Comparison of ENCODE assay signal across 15 cellular contexts in the genomic region with DNA sequence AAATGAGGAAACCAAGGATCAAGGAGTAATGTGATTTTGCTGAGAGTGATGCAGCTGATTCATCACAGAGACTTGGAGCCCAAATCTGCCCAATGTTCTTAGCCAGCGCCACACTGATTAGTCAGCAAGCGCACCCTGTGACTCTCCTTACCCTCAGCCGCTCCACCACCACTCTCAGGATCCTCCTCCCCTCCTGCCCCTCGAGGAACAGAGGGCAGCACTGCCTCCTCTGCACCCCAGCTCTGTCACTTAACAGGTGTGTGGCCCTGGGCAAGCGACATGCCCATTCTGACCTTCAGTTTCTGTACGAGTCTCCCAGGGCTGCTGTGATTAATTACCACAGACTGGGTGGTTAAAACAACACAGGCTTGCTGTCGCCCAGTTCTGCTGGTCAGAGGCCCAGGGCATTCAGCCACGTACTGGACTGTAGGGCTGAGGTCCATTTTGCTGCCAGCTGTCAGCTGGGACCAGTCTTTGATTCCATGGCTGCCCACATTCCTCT. TPM values are rescaled to one million over a fixed set of nuclear protein-coding genes. Genes with fewer than 3 reads are reported as not detected.
A peak's percentile ranks its signal among the peaks of the same experiment; 100 is the strongest.
DNase-seq lines count a peak whose midpoint lies in the region; ATAC-seq and TF ChIP-seq lines count a peak whose summit lies in the region.
"Had no signal": no experiment of that assay in that cellular context is flagged by ENCODE, and none has a peak within 500 bp of the region (broad histone marks: within the 10 kb centered on the region; RNA-seq: fewer than 3 reads in every experiment).

No MANE protein-coding gene starts in this region.

- intact Hi-C loops in left colon (cut with DNase I, micrococcal nuclease), result no loop called here

- no peak overlapping the region for H3K4me2 ChIP-seq in SK-N-SH

- no peaks in the 10 kb centered on the region for H3K79me2 ChIP-seq in SK-N-SH (ENCODE audit: insufficient read depth)

- POLR2A ChIA-PET in SK-N-SH (lab: Yijun Ruan, JAX), result no interaction called here

- H4K20me1 ChIP-seq in SK-N-SH (ENCODE audit: insufficient read depth), result no peaks in the 10 kb centered on the region

- TF ChIP-seq EP300 in SK-N-SH (IDR thresholded peaks at IDR 0.05; ENCODE audit: borderline replicate concordance in 1 of 2, low read depth in 1 of 2, low read length in 1 of 2), result no peak

- ATAC-seq in left colon, result no peak

- H2AFZ ChIP-seq in SK-N-SH (ENCODE audit: low read depth), result no peak overlapping the region

- peak overlapping the region in 1 of 2 experiments; percentile 25; a peak in 1 of 4 replicates for H3K27ac ChIP-seq in SK-N-SH (ENCODE audit: low read depth in 2 of 2, low read length in 1 of 2)
- H3K27ac ChIP-seq: tibial nerve had no signal

- WGBS in SK-N-SH (ENCODE audit: low lambda C conversion rate), result 57% methylated on average over 6 of the region's 8 CpGs

- TF ChIP-seq RAD21 in SK-N-SH (IDR thresholded peaks at IDR 0.05; ENCODE audit: low read length), result no peak

- H3F3A ChIP-seq in SK-N-SH (replicated peaks; ENCODE audit: insufficient read depth), result no peaks in the 10 kb centered on the region

- no peaks in the 10 kb centered on the region for H3K9me2 ChIP-seq in SK-N-SH

- CTCF ChIA-PET in SK-N-SH (lab: Yijun Ruan, JAX), result interaction anchor here (0.8 to 2.4 kb wide), 2 partner anchors 57 to 216 kb away, joined by 3 to 7 read pairs; no protein-coding TSS in a partner anchor

- DNase-seq in GM03348 (ENCODE audit: low spot score) (peak; percentile 78), SK-N-SH (no peak), fibroblast of gingiva (ENCODE audit: low read depth) (peak; percentile 79), renal cortical epithelial cell (ENCODE audit: low read depth) (peak; percentile 83), AML-193 (lab: John Stamatoyannopoulos, UW) (no peak), NCI-H524 treated with DMSO at 0.1 percent for 48 hours (lab: John Stamatoyannopoulos, UW) (no peak), left colon (no peak)
- DNase-seq: activated CD4-positive, CD25-positive, alpha-beta regulatory T cell; activated naive CD8-positive, alpha-beta T cell treated with anti-CD3 and anti-CD28 coated beads, Interleukin-2, amount 10 ng/mL, durations not matched to agents 7 days and 5 days; foreskin melanocyte; immature natural killer cell; NCI-H1092 treated with DMSO at 0.1 percent for 48 hours; NCI-H2227 treated with DMSO at 0.1 percent for 48 hours; posterior cingulate gyrus had no signal

- TF ChIP-seq CTCF in SK-N-SH (IDR thresholded peaks at IDR 0.05), result no peak

- no peak overlapping the region for H3K4me3 ChIP-seq in SK-N-SH (ENCODE audit: low read depth in 2 of 2, low read length in 1 of 2)
- H3K4me3 ChIP-seq: tibial nerve had no signal

- no peaks in the 10 kb centered on the region for H3K27me3 ChIP-seq in SK-N-SH (ENCODE audit: insufficient read depth)
- H3K27me3 ChIP-seq: tibial nerve had no signal

- no peak overlapping the region for H3K9ac ChIP-seq in SK-N-SH

- 0 out of 2 replicates have a peak, but pooled peaks cover 4% of the 10 kb centered on the region for H3K9me3 ChIP-seq in SK-N-SH

- peaks cover 0 to 3% of the 10 kb centered on the region in 2 experiments; a peak in 1 of 4 replicates for H3K4me1 ChIP-seq in SK-N-SH (ENCODE audit: control insufficient read depth in 1 of 2, insufficient read depth in 2 of 2, low read depth in 1 of 2, low read length in 1 of 2)

- H3K36me3 ChIP-seq in SK-N-SH (replicated peaks in 1 of 2; ENCODE audit: control insufficient read depth in 1 of 2, insufficient read depth in 2 of 2, low read length in 1 of 2), result no peaks in the 10 kb centered on the region
- H3K36me3 ChIP-seq: tibial nerve had no signal

TF ChIP-seq in SK-N-SH, 30 proteins besides CTCF, POLR2A, EP300 and RAD21:
- TF ChIP-seq, protein P1, sequence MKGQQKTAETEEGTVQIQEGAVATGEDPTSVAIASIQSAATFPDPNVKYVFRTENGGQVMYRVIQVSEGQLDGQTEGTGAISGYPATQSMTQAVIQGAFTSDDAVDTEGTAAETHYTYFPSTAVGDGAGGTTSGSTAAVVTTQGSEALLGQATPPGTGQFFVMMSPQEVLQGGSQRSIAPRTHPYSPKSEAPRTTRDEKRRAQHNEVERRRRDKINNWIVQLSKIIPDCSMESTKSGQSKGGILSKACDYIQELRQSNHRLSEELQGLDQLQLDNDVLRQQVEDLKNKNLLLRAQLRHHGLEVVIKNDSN (IDR thresholded peaks at IDR 0.05; ENCODE audit: borderline replicate concordance, low read depth), result no peak
- TF ChIP-seq SMC3 (IDR thresholded peaks at IDR 0.05; ENCODE audit: low read depth, low read length), result no peak
- no peak for TF ChIP-seq CHD2 (IDR thresholded peaks at IDR 0.05; ENCODE audit: low read length, partially characterized antibody)
- no peak for TF ChIP-seq POLR2AphosphoS5 (IDR thresholded peaks at IDR 0.05; ENCODE audit: low read depth, low read length)
- TF ChIP-seq NFIC (IDR thresholded peaks at IDR 0.05; ENCODE audit: borderline replicate concordance), result no peak
- TF ChIP-seq FOXM1 (IDR thresholded peaks at IDR 0.05; ENCODE audit: low read depth), result no peak
- no peak for TF ChIP-seq TAF1 (IDR thresholded peaks at IDR 0.05; ENCODE audit: borderline replicate concordance, low read depth, low read length)
- no peak for TF ChIP-seq NRF1 (IDR thresholded peaks at IDR 0.05; ENCODE audit: low read depth, low read length)
- no peak for TF ChIP-seq RXRA (IDR thresholded peaks at IDR 0.05; ENCODE audit: borderline replicate concordance, low read depth)
- TF ChIP-seq, protein P2, sequence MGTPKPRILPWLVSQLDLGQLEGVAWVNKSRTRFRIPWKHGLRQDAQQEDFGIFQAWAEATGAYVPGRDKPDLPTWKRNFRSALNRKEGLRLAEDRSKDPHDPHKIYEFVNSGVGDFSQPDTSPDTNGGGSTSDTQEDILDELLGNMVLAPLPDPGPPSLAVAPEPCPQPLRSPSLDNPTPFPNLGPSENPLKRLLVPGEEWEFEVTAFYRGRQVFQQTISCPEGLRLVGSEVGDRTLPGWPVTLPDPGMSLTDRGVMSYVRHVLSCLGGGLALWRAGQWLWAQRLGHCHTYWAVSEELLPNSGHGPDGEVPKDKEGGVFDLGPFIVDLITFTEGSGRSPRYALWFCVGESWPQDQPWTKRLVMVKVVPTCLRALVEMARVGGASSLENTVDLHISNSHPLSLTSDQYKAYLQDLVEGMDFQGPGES (IDR thresholded peaks at IDR 0.05; ENCODE audit: low read depth, low read length), result no peak
- TF ChIP-seq ELF1 (IDR thresholded peaks at IDR 0.05), result no peak
- TF ChIP-seq FOSL2 (IDR thresholded peaks at IDR 0.05; ENCODE audit: borderline replicate concordance, low read depth), result peak; percentile 39; the same call in 1 of the 2 replicates
- TF ChIP-seq TEAD4 (IDR thresholded peaks at IDR 0.05; ENCODE audit: borderline replicate concordance, insufficient read depth), result no peak
- TF ChIP-seq EZH2phosphoT487 (IDR thresholded peaks at IDR 0.05; ENCODE audit: borderline replicate concordance, low read depth), result no peak
- no peak for TF ChIP-seq YY1 (IDR thresholded peaks at IDR 0.05; ENCODE audit: low read depth)
- no peak for TF ChIP-seq MAX (IDR thresholded peaks at IDR 0.05; ENCODE audit: low read depth)
- TF ChIP-seq REST (IDR thresholded peaks at IDR 0.05; ENCODE audit: low read depth, low read length), result no peak
- TF ChIP-seq JUND (IDR thresholded peaks at IDR 0.05), result 0 out of 2 replicates have a peak, but pooled peaks have one; percentile 10
- TF ChIP-seq, protein P3, sequence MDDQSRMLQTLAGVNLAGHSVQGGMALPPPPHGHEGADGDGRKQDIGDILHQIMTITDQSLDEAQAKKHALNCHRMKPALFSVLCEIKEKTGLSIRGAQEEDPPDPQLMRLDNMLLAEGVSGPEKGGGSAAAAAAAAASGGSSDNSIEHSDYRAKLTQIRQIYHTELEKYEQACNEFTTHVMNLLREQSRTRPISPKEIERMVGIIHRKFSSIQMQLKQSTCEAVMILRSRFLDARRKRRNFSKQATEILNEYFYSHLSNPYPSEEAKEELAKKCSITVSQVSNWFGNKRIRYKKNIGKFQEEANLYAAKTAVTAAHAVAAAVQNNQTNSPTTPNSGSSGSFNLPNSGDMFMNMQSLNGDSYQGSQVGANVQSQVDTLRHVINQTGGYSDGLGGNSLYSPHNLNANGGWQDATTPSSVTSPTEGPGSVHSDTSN (IDR thresholded peaks at IDR 0.05), result 0 out of 2 replicates have a peak, but pooled peaks have one; percentile 6
- TF ChIP-seq TCF12 (IDR thresholded peaks at IDR 0.05), result no peak
- TF ChIP-seq GATA2 (CRISPR knock-in tag; IDR thresholded peaks at IDR 0.05), result no peak

RNA-seq across cellular contexts. Expression of gene HRH1, which starts 36.1 kb away (rescaled TPM):
- 6.2 and 7.7 TPM in 2 replicates for polyA plus RNA-seq in SK-N-SH (2012; rRNA removed)
- 6.9 and 7.3 TPM in 2 replicates for polyA plus RNA-seq in SK-N-SH (2012; cell fraction: cytosol; rRNA removed)
- polyA plus RNA-seq in SK-N-SH (2012; cell fraction: nucleus; rRNA removed), result 3.6 and 7.6 TPM in 2 replicates
- total RNA-seq in renal cortical epithelial cell (23.8 and 80.7 TPM in 2 replicates), left colon (10 to 100 TPM in 1 of 2 donors, 1 to 10 TPM in 1; 7.9 to 13.8 TPM)

Comparison
In these comparisons a context has a peak if more than half of its experiments do, and no peak if none do; other contexts are left out.
1. DNase-seq: peak in GM03348 (single experiment), fibroblast of gingiva (single experiment) and renal cortical epithelial cell (single experiment); none in SK-N-SH (single experiment), AML-193 (0 of 2), NCI-H524 treated with DMSO at 0.1 percent for 48 hours (single experiment) and left colon (0 of 2).